ENCODE assay signal across 11 cellular contexts in the genomic region with DNA sequence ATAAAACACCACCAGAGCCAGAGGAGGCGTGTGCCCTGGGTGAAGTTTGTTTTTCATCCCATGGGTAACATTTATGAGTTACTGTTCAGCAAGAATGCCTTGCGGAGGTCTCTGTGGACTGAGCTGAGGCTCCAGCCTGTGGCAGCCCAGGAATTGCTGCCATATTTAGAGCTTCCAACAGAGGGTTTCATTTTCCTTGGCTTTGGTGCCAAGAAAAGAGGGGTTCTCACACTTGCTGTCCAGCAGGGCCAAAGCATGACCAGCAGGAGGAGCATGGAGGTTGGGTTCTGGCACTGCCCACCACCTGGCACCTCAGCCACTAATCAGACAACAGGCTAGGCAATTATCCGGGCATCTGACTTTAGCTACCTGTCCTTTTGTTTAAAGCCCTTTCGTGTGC.
DNase-seq lines count a peak whose midpoint lies in the region; ATAC-seq and TF ChIP-seq lines count a peak whose summit lies in the region.
"Had no signal": no experiment of that assay in that cellular context is flagged by ENCODE, and none has a peak within 500 bp of the region (broad histone marks: within the 10 kb centered on the region; RNA-seq: fewer than 3 reads in every experiment).

No MANE protein-coding gene starts in this region.

- ATAC-seq in HG02885 (IDR thresholded peaks at IDR 0.05; ENCODE audit: poor library complexity, unreplicated experiment) (no peak), GM18498 (IDR thresholded peaks at IDR 0.05; ENCODE audit: unreplicated experiment) (no peak)

- no peak overlapping the region for H3K27ac ChIP-seq in WERI-Rb-1
- peak overlapping the region in 19 of 21 experiments; percentile 5 to 87 (median 62) for H3K27ac ChIP-seq in skin epidermis

- H3K9me3 ChIP-seq in WERI-Rb-1 (ENCODE audit: severe bottlenecking) = no peaks in the 10 kb centered on the region

- no peaks in the 10 kb centered on the region for H3K36me3 ChIP-seq in WERI-Rb-1

- H3K4me3 ChIP-seq in GM12865 (ENCODE audit: low read depth, low read length) = no peak overlapping the region
- H3K4me3 ChIP-seq in WERI-Rb-1 (ENCODE audit: low read depth, low read length) = no peak overlapping the region
- no peak overlapping the region for H3K4me3 ChIP-seq in skin epidermis

- DNase-seq in GM12865 (ENCODE audit: low read depth) (no peak), WERI-Rb-1 (no peak), fibroblast of peridontal ligament (ENCODE audit: extremely low read depth) (peak; percentile 68), NOMO-1 treated with DMSO at 0.1 percent for 48 hours (lab: John Stamatoyannopoulos, UW; ENCODE audit: unreplicated experiment) (no peak), NCI-H524 treated with DMSO at 0.1 percent for 48 hours (lab: John Stamatoyannopoulos, UW) (no peak)
- DNase-seq: foreskin melanocyte, KBM-7, posterior cingulate gyrus had no signal

- no peaks in the 10 kb centered on the region for H3K27me3 ChIP-seq in WERI-Rb-1 (ENCODE audit: insufficient read depth, low read depth, severe bottlenecking)

- TF ChIP-seq CTCF in GM12865 (IDR thresholded peaks at IDR 0.05; ENCODE audit: insufficient read depth, low read depth, low read length, missing control alignments) = peak; percentile 1
- TF ChIP-seq CTCF in WERI-Rb-1 (IDR thresholded peaks at IDR 0.05; ENCODE audit: low read depth, low read length) = peak; percentile 68
